3 cellular contexts compared by ENCODE assay signal in the genomic region with DNA sequence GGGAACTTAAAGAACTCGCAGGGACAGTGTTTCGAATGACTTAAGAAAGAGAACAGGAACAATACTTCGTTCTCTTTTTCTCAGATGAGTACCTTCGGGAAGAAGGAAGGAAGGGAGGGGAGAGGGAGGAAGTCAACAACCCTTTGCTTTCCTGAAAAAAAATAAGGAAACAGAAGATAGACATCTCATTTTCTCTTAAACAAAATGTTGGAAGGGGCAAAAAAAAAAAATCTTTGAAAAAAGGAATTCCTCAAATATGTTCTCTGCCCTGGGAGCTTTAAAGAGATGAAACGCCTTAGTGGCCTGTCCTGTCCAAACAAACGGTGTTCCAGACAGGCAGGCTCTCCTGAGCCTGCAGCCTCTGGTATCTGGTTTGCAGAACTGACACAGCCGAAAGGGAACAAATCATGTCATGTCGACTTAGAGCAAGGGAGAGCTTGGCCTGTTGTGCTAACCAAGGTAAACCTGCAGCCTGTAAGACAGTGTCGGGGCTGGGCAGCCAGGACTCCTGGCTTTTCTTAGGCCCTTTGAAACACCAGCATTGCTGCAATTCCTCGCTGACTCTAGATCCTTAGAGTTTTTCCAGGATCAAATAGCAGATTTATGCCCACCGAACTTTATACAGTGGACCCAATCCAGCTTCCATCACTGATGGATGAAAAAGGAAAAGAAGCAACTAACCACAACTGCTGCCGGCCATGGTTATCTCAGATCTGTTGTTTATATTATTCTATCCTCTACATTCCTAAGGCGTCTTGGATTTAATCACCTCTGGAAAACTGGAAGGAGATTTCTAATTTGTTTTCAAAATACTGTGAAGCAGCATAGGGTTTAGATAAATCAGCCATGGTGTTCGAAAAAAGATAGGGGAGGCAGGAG.
TF ChIP-seq lines count a peak whose summit lies in the region.

A gene with protein sequence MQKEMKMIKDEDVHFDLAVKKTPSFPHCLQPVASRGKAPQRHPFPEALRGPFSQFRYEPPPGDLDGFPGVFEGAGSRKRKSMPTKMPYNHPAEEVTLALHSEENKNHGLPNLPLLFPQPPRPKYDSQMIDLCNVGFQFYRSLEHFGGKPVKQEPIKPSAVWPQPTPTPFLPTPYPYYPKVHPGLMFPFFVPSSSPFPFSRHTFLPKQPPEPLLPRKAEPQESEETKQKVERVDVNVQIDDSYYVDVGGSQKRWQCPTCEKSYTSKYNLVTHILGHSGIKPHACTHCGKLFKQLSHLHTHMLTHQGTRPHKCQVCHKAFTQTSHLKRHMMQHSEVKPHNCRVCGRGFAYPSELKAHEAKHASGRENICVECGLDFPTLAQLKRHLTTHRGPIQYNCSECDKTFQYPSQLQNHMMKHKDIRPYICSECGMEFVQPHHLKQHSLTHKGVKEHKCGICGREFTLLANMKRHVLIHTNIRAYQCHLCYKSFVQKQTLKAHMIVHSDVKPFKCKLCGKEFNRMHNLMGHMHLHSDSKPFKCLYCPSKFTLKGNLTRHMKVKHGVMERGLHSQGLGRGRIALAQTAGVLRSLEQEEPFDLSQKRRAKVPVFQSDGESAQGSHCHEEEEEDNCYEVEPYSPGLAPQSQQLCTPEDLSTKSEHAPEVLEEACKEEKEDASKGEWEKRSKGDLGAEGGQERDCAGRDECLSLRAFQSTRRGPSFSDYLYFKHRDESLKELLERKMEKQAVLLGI (minus strand): TSS at position 51 of the 879 bp plus-strand sequence. CDS start 45,914 bp downstream, outside the sequence.

TF ChIP-seq in SK-N-SH, 30 proteins besides CTCF, POLR2A, EP300 and RAD21 (continues in another document):
- TF ChIP-seq, protein P1, sequence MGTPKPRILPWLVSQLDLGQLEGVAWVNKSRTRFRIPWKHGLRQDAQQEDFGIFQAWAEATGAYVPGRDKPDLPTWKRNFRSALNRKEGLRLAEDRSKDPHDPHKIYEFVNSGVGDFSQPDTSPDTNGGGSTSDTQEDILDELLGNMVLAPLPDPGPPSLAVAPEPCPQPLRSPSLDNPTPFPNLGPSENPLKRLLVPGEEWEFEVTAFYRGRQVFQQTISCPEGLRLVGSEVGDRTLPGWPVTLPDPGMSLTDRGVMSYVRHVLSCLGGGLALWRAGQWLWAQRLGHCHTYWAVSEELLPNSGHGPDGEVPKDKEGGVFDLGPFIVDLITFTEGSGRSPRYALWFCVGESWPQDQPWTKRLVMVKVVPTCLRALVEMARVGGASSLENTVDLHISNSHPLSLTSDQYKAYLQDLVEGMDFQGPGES (IDR thresholded peaks at IDR 0.05; ENCODE audit: low read depth, low read length) = no peak
- no peak for TF ChIP-seq ELF1 (IDR thresholded peaks at IDR 0.05)
- no peak for TF ChIP-seq GATA2 (CRISPR knock-in tag; IDR thresholded peaks at IDR 0.05)
- no peak for TF ChIP-seq TAF1 (IDR thresholded peaks at IDR 0.05; ENCODE audit: borderline replicate concordance, low read depth, low read length)
- TF ChIP-seq TEAD4 (IDR thresholded peaks at IDR 0.05; ENCODE audit: borderline replicate concordance, insufficient read depth) = no peak
- TF ChIP-seq, protein P2, sequence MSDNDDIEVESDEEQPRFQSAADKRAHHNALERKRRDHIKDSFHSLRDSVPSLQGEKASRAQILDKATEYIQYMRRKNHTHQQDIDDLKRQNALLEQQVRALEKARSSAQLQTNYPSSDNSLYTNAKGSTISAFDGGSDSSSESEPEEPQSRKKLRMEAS (IDR thresholded peaks at IDR 0.05; ENCODE audit: low read depth) = no peak
- TF ChIP-seq GABPA (IDR thresholded peaks at IDR 0.05; ENCODE audit: low read depth) = no peak
- no peak for TF ChIP-seq RFX5 (IDR thresholded peaks at IDR 0.05; ENCODE audit: low read length)
- no peak for TF ChIP-seq RCOR1 (IDR thresholded peaks at IDR 0.05; ENCODE audit: low read length)
- TF ChIP-seq, protein P3, sequence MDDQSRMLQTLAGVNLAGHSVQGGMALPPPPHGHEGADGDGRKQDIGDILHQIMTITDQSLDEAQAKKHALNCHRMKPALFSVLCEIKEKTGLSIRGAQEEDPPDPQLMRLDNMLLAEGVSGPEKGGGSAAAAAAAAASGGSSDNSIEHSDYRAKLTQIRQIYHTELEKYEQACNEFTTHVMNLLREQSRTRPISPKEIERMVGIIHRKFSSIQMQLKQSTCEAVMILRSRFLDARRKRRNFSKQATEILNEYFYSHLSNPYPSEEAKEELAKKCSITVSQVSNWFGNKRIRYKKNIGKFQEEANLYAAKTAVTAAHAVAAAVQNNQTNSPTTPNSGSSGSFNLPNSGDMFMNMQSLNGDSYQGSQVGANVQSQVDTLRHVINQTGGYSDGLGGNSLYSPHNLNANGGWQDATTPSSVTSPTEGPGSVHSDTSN (IDR thresholded peaks at IDR 0.05) = no peak
- TF ChIP-seq, protein P4, sequence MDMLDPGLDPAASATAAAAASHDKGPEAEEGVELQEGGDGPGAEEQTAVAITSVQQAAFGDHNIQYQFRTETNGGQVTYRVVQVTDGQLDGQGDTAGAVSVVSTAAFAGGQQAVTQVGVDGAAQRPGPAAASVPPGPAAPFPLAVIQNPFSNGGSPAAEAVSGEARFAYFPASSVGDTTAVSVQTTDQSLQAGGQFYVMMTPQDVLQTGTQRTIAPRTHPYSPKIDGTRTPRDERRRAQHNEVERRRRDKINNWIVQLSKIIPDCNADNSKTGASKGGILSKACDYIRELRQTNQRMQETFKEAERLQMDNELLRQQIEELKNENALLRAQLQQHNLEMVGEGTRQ (IDR thresholded peaks at IDR 0.05; ENCODE audit: borderline replicate concordance, low read depth, low read length) = no peak
- TF ChIP-seq, protein P5, sequence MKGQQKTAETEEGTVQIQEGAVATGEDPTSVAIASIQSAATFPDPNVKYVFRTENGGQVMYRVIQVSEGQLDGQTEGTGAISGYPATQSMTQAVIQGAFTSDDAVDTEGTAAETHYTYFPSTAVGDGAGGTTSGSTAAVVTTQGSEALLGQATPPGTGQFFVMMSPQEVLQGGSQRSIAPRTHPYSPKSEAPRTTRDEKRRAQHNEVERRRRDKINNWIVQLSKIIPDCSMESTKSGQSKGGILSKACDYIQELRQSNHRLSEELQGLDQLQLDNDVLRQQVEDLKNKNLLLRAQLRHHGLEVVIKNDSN (IDR thresholded peaks at IDR 0.05; ENCODE audit: borderline replicate concordance, low read depth) = no peak
- TF ChIP-seq RXRA (IDR thresholded peaks at IDR 0.05; ENCODE audit: borderline replicate concordance, low read depth) = no peak

TF ChIP-seq in SK-N-SH treated with all-trans-retinoic acid at 6 μM for 48 hours, 23 proteins besides CTCF, POLR2A, EP300 and RAD21:
- no peak for TF ChIP-seq ZC3H10 (CRISPR knock-in tag; IDR thresholded peaks at IDR 0.05)
- TF ChIP-seq RARB (CRISPR knock-in tag; IDR thresholded peaks at IDR 0.05) = no peak
- TF ChIP-seq ZNF70 (CRISPR knock-in tag; IDR thresholded peaks at IDR 0.05) = no peak
- no peak for TF ChIP-seq BACH2 (CRISPR knock-in tag; IDR thresholded peaks at IDR 0.05; ENCODE audit: borderline replicate concordance)
- TF ChIP-seq, protein P6, sequence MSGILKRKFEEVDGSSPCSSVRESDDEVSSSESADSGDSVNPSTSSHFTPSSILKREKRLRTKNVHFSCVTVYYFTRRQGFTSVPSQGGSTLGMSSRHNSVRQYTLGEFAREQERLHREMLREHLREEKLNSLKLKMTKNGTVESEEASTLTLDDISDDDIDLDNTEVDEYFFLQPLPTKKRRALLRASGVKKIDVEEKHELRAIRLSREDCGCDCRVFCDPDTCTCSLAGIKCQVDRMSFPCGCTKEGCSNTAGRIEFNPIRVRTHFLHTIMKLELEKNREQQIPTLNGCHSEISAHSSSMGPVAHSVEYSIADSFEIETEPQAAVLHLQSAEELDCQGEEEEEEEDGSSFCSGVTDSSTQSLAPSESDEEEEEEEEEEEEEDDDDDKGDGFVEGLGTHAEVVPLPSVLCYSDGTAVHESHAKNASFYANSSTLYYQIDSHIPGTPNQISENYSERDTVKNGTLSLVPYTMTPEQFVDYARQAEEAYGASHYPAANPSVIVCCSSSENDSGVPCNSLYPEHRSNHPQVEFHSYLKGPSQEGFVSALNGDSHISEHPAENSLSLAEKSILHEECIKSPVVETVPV (CRISPR knock-in tag; IDR thresholded peaks at IDR 0.05) = no peak
- TF ChIP-seq ISL1 (CRISPR knock-in tag; IDR thresholded peaks at IDR 0.05) = no peak
- TF ChIP-seq TOX (CRISPR knock-in tag; IDR thresholded peaks at IDR 0.05; ENCODE audit: borderline replicate concordance) = no peak
- no peak for TF ChIP-seq TCF4 (CRISPR knock-in tag; IDR thresholded peaks at IDR 0.05; ENCODE audit: borderline replicate concordance)
- TF ChIP-seq ZFP3 (CRISPR knock-in tag; IDR thresholded peaks at IDR 0.05) = no peak
- no peak for TF ChIP-seq ZNF565 (CRISPR knock-in tag; conservative IDR thresholded peaks at IDR 0.05; ENCODE audit: low read depth)
- TF ChIP-seq ZFP30 (CRISPR knock-in tag; IDR thresholded peaks at IDR 0.05) = no peak

TF ChIP-seq in H1, 55 proteins besides CTCF, POLR2A, EP300 and RAD21:
- TF ChIP-seq, protein P7, sequence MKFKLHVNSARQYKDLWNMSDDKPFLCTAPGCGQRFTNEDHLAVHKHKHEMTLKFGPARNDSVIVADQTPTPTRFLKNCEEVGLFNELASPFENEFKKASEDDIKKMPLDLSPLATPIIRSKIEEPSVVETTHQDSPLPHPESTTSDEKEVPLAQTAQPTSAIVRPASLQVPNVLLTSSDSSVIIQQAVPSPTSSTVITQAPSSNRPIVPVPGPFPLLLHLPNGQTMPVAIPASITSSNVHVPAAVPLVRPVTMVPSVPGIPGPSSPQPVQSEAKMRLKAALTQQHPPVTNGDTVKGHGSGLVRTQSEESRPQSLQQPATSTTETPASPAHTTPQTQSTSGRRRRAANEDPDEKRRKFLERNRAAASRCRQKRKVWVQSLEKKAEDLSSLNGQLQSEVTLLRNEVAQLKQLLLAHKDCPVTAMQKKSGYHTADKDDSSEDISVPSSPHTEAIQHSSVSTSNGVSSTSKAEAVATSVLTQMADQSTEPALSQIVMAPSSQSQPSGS (IDR thresholded peaks at IDR 0.05; ENCODE audit: low read length) = no peak
- TF ChIP-seq RFX5 (IDR thresholded peaks at IDR 0.05; ENCODE audit: borderline replicate concordance, low read depth, low read length) (no peak), SRF (IDR thresholded peaks at IDR 0.05; ENCODE audit: low read depth, low read length) (no peak), CTBP2 (IDR thresholded peaks at IDR 0.05; ENCODE audit: borderline replicate concordance, insufficient read depth, insufficient read length, low read length) (no peak), TBP (IDR thresholded peaks at IDR 0.05; ENCODE audit: low read depth, low read length) (no peak), KDM4A (IDR thresholded peaks at IDR 0.05; ENCODE audit: low read depth, low read length, severe bottlenecking) (no peak), SUZ12 (IDR thresholded peaks at IDR 0.05; ENCODE audit: low read length) (no peak), BCL11A (IDR thresholded peaks at IDR 0.05; ENCODE audit: low read depth in 2 of 2, low read length in 2 of 2) (no peak), CREB1 (IDR thresholded peaks at IDR 0.05) (no peak), EZH2 (IDR thresholded peaks at IDR 0.05; ENCODE audit: low read depth, low read length, severe bottlenecking) (no peak), ZNF274 (IDR thresholded peaks at IDR 0.05; ENCODE audit: borderline replicate concordance, extremely low read depth, low read length) (no peak), RBBP5 (IDR thresholded peaks at IDR 0.05; ENCODE audit: borderline replicate concordance, low read depth, low read length) (no peak), POLR2AphosphoS5 (IDR thresholded peaks at IDR 0.05; ENCODE audit: low read depth, low read length) (no peak)
- TF ChIP-seq, protein P8, sequence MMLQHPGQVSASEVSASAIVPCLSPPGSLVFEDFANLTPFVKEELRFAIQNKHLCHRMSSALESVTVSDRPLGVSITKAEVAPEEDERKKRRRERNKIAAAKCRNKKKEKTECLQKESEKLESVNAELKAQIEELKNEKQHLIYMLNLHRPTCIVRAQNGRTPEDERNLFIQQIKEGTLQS (IDR thresholded peaks at IDR 0.05; ENCODE audit: insufficient read depth, low read depth, low read length) = no peak
TF ChIP-seq in H1: peak in this region for 0.
